In genomic region chr6:50635429-50635828, GRCh38 we compare ENCODE assay signal across 30 cellular contexts.
DNase-seq lines count a peak whose midpoint lies in the region; ATAC-seq, FAIRE-seq and TF ChIP-seq lines count a peak whose summit lies in the region.
"Had no signal": no experiment of that assay in that cellular context is flagged by ENCODE, and none has a peak within 500 bp of the region (broad histone marks: within the 10 kb centered on the region; RNA-seq: fewer than 3 reads in every experiment).

No MANE protein-coding gene starts in this region.

- H3K9me3 ChIP-seq in HepG2 (ENCODE audit: low read length), result no peaks in the 10 kb centered on the region
- no peaks in the 10 kb centered on the region for H3K9me3 ChIP-seq in right lobe of liver
- no peaks in the 10 kb centered on the region for H3K9me3 ChIP-seq in K562 (replicated peaks; ENCODE audit: control insufficient read depth, insufficient read depth, low read depth, low read length)
- H3K9me3 ChIP-seq: A549; BE2C; BLaER1; BLaER1 treated with 17β-estradiol and CSF1 and Interleukin-3, amounts not matched to agents 10 nM and 100 nM; Caco-2 had no signal

- no peaks in the 10 kb centered on the region for H4K20me1 ChIP-seq in HepG2 (ENCODE audit: insufficient read depth, low read length)
- H4K20me1 ChIP-seq in K562 (replicated peaks; ENCODE audit: control insufficient read depth, insufficient read depth, low read length), result no peaks in the 10 kb centered on the region
- H4K20me1 ChIP-seq: BLaER1; BLaER1 treated with 17β-estradiol and CSF1 and Interleukin-3, amounts not matched to agents 10 nM and 100 nM had no signal

- CTCF ChIA-PET in HepG2 (lab: Yijun Ruan, JAX; ENCODE audit: low intra/inter-chr PET ratio, low total read pairs) (no interaction called here), K562 (lab: Yijun Ruan, JAX; ENCODE audit: low intra/inter-chr PET ratio) (no interaction called here)

- TF ChIP-seq POLR2A in HepG2 (IDR thresholded peaks at IDR 0.05; ENCODE audit: insufficient read depth in 1 of 2, low read depth in 2 of 2, low read length in 2 of 2) (no peak), right lobe of liver (IDR thresholded peaks at IDR 0.05) (no peak), K562 (conservative IDR thresholded peaks at IDR 0.05) (no peak)

- H3K27ac ChIP-seq in HepG2 (ENCODE audit: extremely low read length, insufficient read depth, low read length) (no peak overlapping the region), right lobe of liver (no peak overlapping the region), K562 (ENCODE audit: extremely low read depth, low read depth, low read length) (no peak overlapping the region)
- H3K27ac ChIP-seq: 22Rv1; A549; BLaER1; BLaER1 treated with 17β-estradiol and CSF1 and Interleukin-3, amounts not matched to agents 10 nM and 100 nM; C4-2B had no signal

- intact Hi-C loops in HepG2 (cut with micrococcal nuclease; ENCODE audit: unreplicated experiment), result no loop called here
- intact Hi-C loops in right lobe of liver (cut with DNase I), result no loop called here
- intact Hi-C loops in K562 (cut with micrococcal nuclease), result no loop called here

- H3K4me1 ChIP-seq in HepG2 (ENCODE audit: insufficient read depth, low read length), result no peaks in the 10 kb centered on the region
- no peaks in the 10 kb centered on the region for H3K4me1 ChIP-seq in right lobe of liver
- no peaks in the 10 kb centered on the region for H3K4me1 ChIP-seq in K562 (replicated peaks in 1 of 2; ENCODE audit: control insufficient read depth in 2 of 2, insufficient read depth in 2 of 2, low read length in 2 of 2)
- H3K4me1 ChIP-seq: A549; BE2C; BLaER1; BLaER1 treated with 17β-estradiol and CSF1 and Interleukin-3, amounts not matched to agents 10 nM and 100 nM; Caco-2 had no signal

- no peak for ATAC-seq in HepG2
- ATAC-seq in right lobe of liver, result no peak
- ATAC-seq in K562, result no peak
- ATAC-seq: A549; CD8-positive, alpha-beta T cell had no signal

- TF ChIP-seq EP300 in HepG2 (IDR thresholded peaks at IDR 0.05; ENCODE audit: low read depth in 2 of 2, low read length in 2 of 2), result no peak
- TF ChIP-seq EP300 in HepG2 (CRISPR knock-in tag; IDR thresholded peaks at IDR 0.05; ENCODE audit: borderline replicate concordance), result no peak
- TF ChIP-seq EP300 in K562 (IDR thresholded peaks at IDR 0.05; ENCODE audit: low read length), result no peak

- BruUV-seq in HepG2 (replicated peaks; lab: Mats Ljungman, UMichigan) (no TSS peak), K562 (replicated peaks; lab: Mats Ljungman, UMichigan) (no TSS peak)

- DNase-seq in HepG2 (ENCODE audit: low spot score) (no peak), right lobe of liver (no peak), K562 (ENCODE audit: extremely low read depth in 1 of 4, low spot score in 3 of 4) (no peak), activated T-cell treated with anti-CD3 and anti-CD28 coated beads for 4 hours (no peak)
- DNase-seq: 8988T; ACHN; AML-193; BE2C; C1 segment of cervical spinal cord; Caco-2; Calu3; CD4-positive, alpha-beta memory T cell; CD4-positive, alpha-beta T cell; CD4-positive, CD25-positive, alpha-beta regulatory T cell; CD8-positive, alpha-beta memory T cell; CD8-positive, alpha-beta T cell; COR-L47; DMS 273 treated with DMSO at 0.1 percent for 48 hours; DMS153; DMS53; DMS79; DMS79 treated with DMSO at 0.1 percent for 48 hours; DND-41; EL had no signal

- TF ChIP-seq CTCF in HepG2 (CRISPR knock-in tag; IDR thresholded peaks at IDR 0.05), result no peak
- TF ChIP-seq CTCF in right lobe of liver (IDR thresholded peaks at IDR 0.05), result no peak
- no peak for TF ChIP-seq CTCF in K562 (IDR thresholded peaks at IDR 0.05 in 2 of 3, conservative IDR thresholded peaks at IDR 0.05 in 1 of 3; ENCODE audit: insufficient read depth in 2 of 3, low read depth in 1 of 3, low read length in 3 of 3)

- no peak for FAIRE-seq in HepG2 (lab: Jason Lieb, UNC)
- FAIRE-seq in K562 (lab: Jason Lieb, UNC), result no peak
- FAIRE-seq: A549, D721Med had no signal

- H3K9ac ChIP-seq in HepG2 (ENCODE audit: insufficient read depth, low read depth, low read length), result no peak overlapping the region
- no peak overlapping the region for H3K9ac ChIP-seq in K562 (ENCODE audit: insufficient read depth in 1 of 2, low read depth in 2 of 2, low read length in 2 of 2)
- H3K9ac ChIP-seq: BLaER1; BLaER1 treated with 17β-estradiol and CSF1 and Interleukin-3, amounts not matched to agents 10 nM and 100 nM had no signal

- no peaks in the 10 kb centered on the region for H3K9me1 ChIP-seq in K562 (ENCODE audit: control insufficient read depth, insufficient read depth, low read length)

- in situ Hi-C loops in HepG2 (cut with HindIII; ENCODE audit: extremely low pct_ligation_motif_present, low pct_unique_long_range_greater_than_20kb), result no loop called here
- in situ Hi-C loops in K562 (cut with MboI), result no loop called here

- TF ChIP-seq RAD21 in HepG2 (CRISPR knock-in tag; IDR thresholded peaks at IDR 0.05) (no peak), K562 (CRISPR knock-in tag; conservative IDR thresholded peaks at IDR 0.05 in 1 of 2, IDR thresholded peaks at IDR 0.05 in 1 of 2) (no peak)

- no peaks in the 10 kb centered on the region for H3K79me2 ChIP-seq in HepG2 (ENCODE audit: insufficient read depth, low read length)
- no peaks in the 10 kb centered on the region for H3K79me2 ChIP-seq in K562 (ENCODE audit: control insufficient read depth, insufficient read depth, low read length)

- H3K36me3 ChIP-seq in HepG2 (replicated peaks in 1 of 2; ENCODE audit: control insufficient read depth in 1 of 2, insufficient read depth in 2 of 2, low read length in 2 of 2), result no peaks in the 10 kb centered on the region
- H3K36me3 ChIP-seq in right lobe of liver, result no peaks in the 10 kb centered on the region
- no peaks in the 10 kb centered on the region for H3K36me3 ChIP-seq in K562 (ENCODE audit: control insufficient read depth, insufficient read depth, low read length)
- H3K36me3 ChIP-seq: BE2C; BLaER1; BLaER1 treated with 17β-estradiol and CSF1 and Interleukin-3, amounts not matched to agents 10 nM and 100 nM had no signal

- H2AFZ ChIP-seq in HepG2 (ENCODE audit: low read length) (no peak overlapping the region), K562 (ENCODE audit: low read depth, low read length) (no peak overlapping the region)

- no peak overlapping the region for H3K4me3 ChIP-seq in HepG2 (replicated peaks in 1 of 3; ENCODE audit: insufficient read depth in 1 of 3, low read depth in 2 of 3, low read length in 3 of 3)
- no peak overlapping the region for H3K4me3 ChIP-seq in right lobe of liver
- no peak overlapping the region for H3K4me3 ChIP-seq in K562
- H3K4me3 ChIP-seq: A549; BLaER1; BLaER1 treated with 17β-estradiol and CSF1 and Interleukin-3, amounts not matched to agents 10 nM and 100 nM had no signal

- POLR2A ChIA-PET in HepG2 (lab: Yijun Ruan, JAX) (no interaction called here), K562 (lab: Yijun Ruan, JAX) (no interaction called here)

- H3K4me2 ChIP-seq in HepG2 (ENCODE audit: low read depth, low read length), result no peak overlapping the region
- no peak overlapping the region for H3K4me2 ChIP-seq in K562 (ENCODE audit: insufficient read depth, low read length)
- H3K4me2 ChIP-seq: A549; BLaER1; BLaER1 treated with 17β-estradiol and CSF1 and Interleukin-3, amounts not matched to agents 10 nM and 100 nM had no signal

- H3K27me3 ChIP-seq in HepG2 (ENCODE audit: control insufficient read depth in 1 of 2, insufficient read depth in 2 of 2, low read length in 2 of 2) (no peaks in the 10 kb centered on the region), right lobe of liver (no peaks in the 10 kb centered on the region), K562 (ENCODE audit: control insufficient read depth in 2 of 2, insufficient read depth in 2 of 2, low read length in 2 of 2) (no peaks in the 10 kb centered on the region)
- H3K27me3 ChIP-seq: BE2C; BLaER1; BLaER1 treated with 17β-estradiol and CSF1 and Interleukin-3, amounts not matched to agents 10 nM and 100 nM had no signal

TF ChIP-seq in HepG2, 621 proteins besides CTCF, POLR2A, EP300 and RAD21 (continues in another document):
- TF ChIP-seq PCBP1 (IDR thresholded peaks at IDR 0.05; ENCODE audit: borderline replicate concordance, low read depth, low read length) (0 out of 2 replicates have a peak, but pooled peaks have one; percentile 55), PPARG (CRISPR knock-in tag; conservative IDR thresholded peaks at IDR 0.05) (no peak), HNRNPK (IDR thresholded peaks at IDR 0.05; ENCODE audit: low read depth, low read length, poor library complexity, severe bottlenecking) (peak; percentile 100)
- TF ChIP-seq, protein P1, sequence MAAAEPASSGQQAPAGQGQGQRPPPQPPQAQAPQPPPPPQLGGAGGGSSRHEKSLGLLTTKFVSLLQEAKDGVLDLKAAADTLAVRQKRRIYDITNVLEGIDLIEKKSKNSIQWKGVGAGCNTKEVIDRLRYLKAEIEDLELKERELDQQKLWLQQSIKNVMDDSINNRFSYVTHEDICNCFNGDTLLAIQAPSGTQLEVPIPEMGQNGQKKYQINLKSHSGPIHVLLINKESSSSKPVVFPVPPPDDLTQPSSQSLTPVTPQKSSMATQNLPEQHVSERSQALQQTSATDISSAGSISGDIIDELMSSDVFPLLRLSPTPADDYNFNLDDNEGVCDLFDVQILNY (CRISPR knock-in tag; conservative IDR thresholded peaks at IDR 0.05), result no peak

TF ChIP-seq in K562, 482 proteins besides CTCF, POLR2A, EP300 and RAD21:
- TF ChIP-seq PCBP2 (IDR thresholded peaks at IDR 0.05; ENCODE audit: low read depth, low read length, poor library complexity, severe bottlenecking) (peak; percentile 98), HNRNPK (IDR thresholded peaks at IDR 0.05; ENCODE audit: low read depth, low read length, poor library complexity, severe bottlenecking) (peak; percentile 85), ZNF444 (CRISPR knock-in tag; IDR thresholded peaks at IDR 0.05) (no peak), FOXJ2 (tag; IDR thresholded peaks at IDR 0.05) (no peak), PCBP1 (IDR thresholded peaks at IDR 0.05; ENCODE audit: low read depth, low read length, poor library complexity, severe bottlenecking) (peak; percentile 92), MAFK (IDR thresholded peaks at IDR 0.05; ENCODE audit: low read length) (no peak), HMG20B (CRISPR knock-in tag; IDR thresholded peaks at IDR 0.05) (no peak)

Comparison
In these comparisons a context has a peak if more than half of its experiments do, and no peak if none do; other contexts are left out.
1. Of the 241 proteins assayed by ChIP-seq in both HepG2 and K562: peak only in HepG2: none; only in K562: PCBP2; in both: HNRNPK and PCBP1; in neither: 238.